ENCODE assay signal across 17 cellular contexts in the genomic region with DNA sequence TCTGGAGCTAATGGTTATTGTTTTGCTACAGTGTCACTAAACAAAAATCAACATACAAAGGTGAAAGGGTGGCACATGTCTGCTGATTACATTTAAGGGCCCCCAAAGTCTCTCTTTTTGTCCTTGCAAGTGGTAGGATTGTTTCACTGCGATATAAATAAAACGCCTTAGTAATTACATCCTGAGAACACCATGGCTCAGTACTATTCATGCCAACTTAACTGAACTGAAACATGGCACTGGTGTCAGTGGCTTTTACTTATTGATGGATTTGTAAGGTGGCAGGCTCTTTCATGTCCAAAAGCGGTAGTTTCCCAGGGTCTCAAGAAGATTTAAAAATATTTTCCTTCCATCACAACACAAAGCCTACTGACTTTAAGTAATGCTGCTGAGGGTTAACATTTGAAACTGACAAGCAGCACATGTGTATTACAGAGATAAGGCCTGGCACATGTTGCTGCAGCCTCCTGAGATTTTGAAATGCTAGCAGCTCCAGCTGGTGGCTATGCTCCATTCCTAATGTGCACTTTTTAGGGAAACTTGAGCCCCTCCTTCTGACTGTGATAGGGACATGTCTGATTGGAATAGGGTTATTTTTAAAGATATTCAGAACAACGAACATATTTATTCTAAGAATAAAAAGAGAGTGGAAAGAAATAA.
DNase-seq lines count a peak whose midpoint lies in the region; ATAC-seq and TF ChIP-seq lines count a peak whose summit lies in the region.
"Had no signal": no experiment of that assay in that cellular context is flagged by ENCODE, and none has a peak within 500 bp of the region (broad histone marks: within the 10 kb centered on the region; RNA-seq: fewer than 3 reads in every experiment).

No MANE protein-coding gene starts in this region.

- H3K4me3 Mint-ChIP-seq in glutamatergic neuron (ENCODE audit: unreplicated experiment), result no peak overlapping the region
- no peak overlapping the region for H3K4me3 Mint-ChIP-seq in nephron
- H3K4me3 Mint-ChIP-seq: B cell, T-helper 17 cell had no signal

- H3K27me3 ChIP-seq in effector memory CD4-positive, alpha-beta T cell (replicated peaks; ENCODE audit: control insufficient read depth, insufficient read depth, low read length, poor library complexity, severe bottlenecking), result no peaks in the 10 kb centered on the region
- H3K27me3 ChIP-seq: brain microvascular endothelial cell had no signal

- no peaks in the 10 kb centered on the region for H3K9me3 ChIP-seq in effector memory CD4-positive, alpha-beta T cell (ENCODE audit: control insufficient read depth, low read length)

- H3K27me3 Mint-ChIP-seq in glutamatergic neuron (ENCODE audit: unreplicated experiment), result no peaks in the 10 kb centered on the region
- no peaks in the 10 kb centered on the region for H3K27me3 Mint-ChIP-seq in nephron (ENCODE audit: low read depth)
- H3K27me3 Mint-ChIP-seq: B cell, T-helper 17 cell had no signal

- no peaks in the 10 kb centered on the region for H3K36me3 ChIP-seq in effector memory CD4-positive, alpha-beta T cell (ENCODE audit: control insufficient read depth, insufficient read depth, low read length)
- H3K36me3 ChIP-seq: brain microvascular endothelial cell had no signal

- TF ChIP-seq CTCF in glutamatergic neuron (IDR thresholded peaks at IDR 0.05; ENCODE audit: partially characterized antibody, unreplicated experiment) (no peak), nephron (IDR thresholded peaks at IDR 0.05; ENCODE audit: unreplicated experiment in 3 of 3) (no peak)

- H3K4me1 ChIP-seq in effector memory CD4-positive, alpha-beta T cell (ENCODE audit: control insufficient read depth, insufficient read depth, low read length, poor library complexity, severe bottlenecking), result no peaks in the 10 kb centered on the region

- no peak overlapping the region for H3K4me3 ChIP-seq in effector memory CD4-positive, alpha-beta T cell (ENCODE audit: insufficient read depth, low read depth, low read length, poor library complexity, severe bottlenecking)

- H3K27ac Mint-ChIP-seq in glutamatergic neuron (ENCODE audit: unreplicated experiment), result peak overlapping the region; percentile 83
- peak overlapping the region; percentile 18 to 67 (median 36) for H3K27ac Mint-ChIP-seq in nephron
- H3K27ac Mint-ChIP-seq: activated T-helper 2 cell treated with anti-CD3 and anti-CD28 coated beads, Interferon-gamma antibody, Interleukin-2, Interleukin-4, amounts not matched to agents 10 μg/mL and 5 μg/mL and 100 μg/mL, durations not matched to agents 14 hours and 24 hours and 36 hours; B cell; T-helper 17 cell had no signal

- H3K9me3 Mint-ChIP-seq in glutamatergic neuron (ENCODE audit: unreplicated experiment), result peaks cover 2% of the 10 kb centered on the region
- H3K9me3 Mint-ChIP-seq in nephron, result peaks cover 8% of the 10 kb centered on the region
- H3K9me3 Mint-ChIP-seq: activated T-helper 2 cell treated with anti-CD3 and anti-CD28 coated beads, Interferon-gamma antibody, Interleukin-2, Interleukin-4, amounts not matched to agents 10 μg/mL and 5 μg/mL and 100 μg/mL, durations not matched to agents 14 hours and 24 hours and 36 hours had no signal

- no peak overlapping the region for H3K27ac ChIP-seq in effector memory CD4-positive, alpha-beta T cell (ENCODE audit: insufficient read depth, low read length, poor library complexity, severe bottlenecking)
- H3K27ac ChIP-seq: brain microvascular endothelial cell had no signal

- intact Hi-C loops in left colon (cut with DNase I, micrococcal nuclease), result no loop called here

- H3K36me3 Mint-ChIP-seq in glutamatergic neuron (ENCODE audit: unreplicated experiment) (no peaks in the 10 kb centered on the region), nephron (ENCODE audit: low read depth) (peaks cover 4% of the 10 kb centered on the region)

- H3K4me1 Mint-ChIP-seq in glutamatergic neuron (ENCODE audit: low read depth, unreplicated experiment) (peaks cover 16% of the 10 kb centered on the region), nephron (peaks cover 11% of the 10 kb centered on the region)
- H3K4me1 Mint-ChIP-seq: B cell, T-helper 17 cell had no signal

- DNase-seq in HUDEP-2 (lab: John Stamatoyannopoulos, UW; ENCODE audit: unreplicated experiment in 76 of 76) (peak in 59 of 76 experiments; percentile 2 to 72 (median 30)), UCSD-AML1 (lab: John Stamatoyannopoulos, UW; ENCODE audit: unreplicated experiment) (peak; percentile 13), glutamatergic neuron (no peak), cerebellar nuclear complex (lab: John Stamatoyannopoulos, UW) (no peak), activated gamma-delta T cell treated with Interleukin-2 at 50 U/mL for 16 hours (no peak), left colon (no peak)
- no peak for DNase-seq in effector memory CD4-positive, alpha-beta T cell
- DNase-seq: activated CD4-positive, alpha-beta T cell treated with anti-CD3 and anti-CD28 coated beads, Interleukin-2, amount 50 U/mL, for 48 hours; brain microvascular endothelial cell; EL; PC-3; stimulated activated CD4-positive, alpha-beta T cell treated with anti-CD3 and anti-CD28 coated beads, Interleukin-2, amount 100 ng/mL, for 48 hours; stimulated activated naive CD4-positive, alpha-beta T cell; T-helper 17 cell had no signal

- ATAC-seq in left colon, result no peak
- ATAC-seq: PC-3, T-helper 17 cell had no signal

Comparison
In these comparisons a context has a peak if more than half of its experiments do, and no peak if none do; other contexts are left out.
1. DNase-seq: peak in HUDEP-2 (59 of 76) and UCSD-AML1 (single experiment); none in glutamatergic neuron (single experiment), cerebellar nuclear complex (0 of 2), activated gamma-delta T cell treated with Interleukin-2 at 50 U/mL for 16 hours (single experiment), left colon (0 of 2) and effector memory CD4-positive, alpha-beta T cell (0 of 3).